8 cellular contexts compared by ENCODE assay signal in genomic region chr1:88973520-88974137, GRCh38. TPM values are rescaled to one million over a fixed set of nuclear protein-coding genes. Genes with fewer than 3 reads are reported as not detected.
DNase-seq lines count a peak whose midpoint lies in the region; ATAC-seq, FAIRE-seq and TF ChIP-seq lines count a peak whose summit lies in the region.

No MANE protein-coding gene starts in this region.

- WGBS in HepG2 (ENCODE audit: low lambda C conversion rate) = 33% methylated on average over 2 of the region's 2 CpGs

- H4K20me1 ChIP-seq in astrocyte (ENCODE audit: insufficient read depth, low read length) (peaks cover 18% of the 10 kb centered on the region), HepG2 (ENCODE audit: insufficient read depth, low read length) (peaks cover 4% of the 10 kb centered on the region; the same call in 1 of the 2 replicates)

- no peak overlapping the region for H3K4me3 ChIP-seq in astrocyte (ENCODE audit: insufficient read depth, low read depth, low read length)
- H3K4me3 ChIP-seq in HepG2 (replicated peaks in 1 of 3; ENCODE audit: insufficient read depth in 1 of 3, low read depth in 2 of 3, low read length in 3 of 3) = no peak overlapping the region

- no TSS peak for BruUV-seq in HepG2 (replicated peaks; lab: Mats Ljungman, UMichigan)

- no peaks in the 10 kb centered on the region for H3K27me3 Mint-ChIP-seq in activated CD8-positive, alpha-beta memory T cell treated with anti-CD3 and anti-CD28 coated beads, Interleukin-2, amount 10 ng/mL, durations not matched to agents 7 days and 5 days
- no peaks in the 10 kb centered on the region for H3K27me3 Mint-ChIP-seq in astrocyte (ENCODE audit: low read depth, unreplicated experiment)

- peaks cover 45% of the 10 kb centered on the region for H3K36me3 Mint-ChIP-seq in activated CD8-positive, alpha-beta memory T cell treated with anti-CD3 and anti-CD28 coated beads, Interleukin-2, amount 10 ng/mL, durations not matched to agents 7 days and 5 days
- peaks cover 4% of the 10 kb centered on the region for H3K36me3 Mint-ChIP-seq in astrocyte (ENCODE audit: low read depth, unreplicated experiment)

- no peak for TF ChIP-seq RAD21 in HepG2 (CRISPR knock-in tag; IDR thresholded peaks at IDR 0.05)

- H3K27ac ChIP-seq in astrocyte (ENCODE audit: low read depth, low read length) (no peak overlapping the region), HepG2 (ENCODE audit: extremely low read length, insufficient read depth, low read length) (no peak overlapping the region)

- TF ChIP-seq CTCF in astrocyte (IDR thresholded peaks at IDR 0.05; ENCODE audit: insufficient read depth, low read depth, low read length) (peak; percentile 68), HepG2 (CRISPR knock-in tag; IDR thresholded peaks at IDR 0.05) (peak; percentile 45)

- H3K9me3 ChIP-seq in astrocyte (ENCODE audit: insufficient read depth, low read depth, low read length) = no peaks in the 10 kb centered on the region
- H3K9me3 ChIP-seq in HepG2 (ENCODE audit: low read length) = no peaks in the 10 kb centered on the region

- H3K4me3 Mint-ChIP-seq in activated CD8-positive, alpha-beta memory T cell treated with anti-CD3 and anti-CD28 coated beads, Interleukin-2, amount 10 ng/mL, durations not matched to agents 7 days and 5 days = no peak overlapping the region
- H3K4me3 Mint-ChIP-seq in astrocyte (ENCODE audit: unreplicated experiment) = no peak overlapping the region

- in situ Hi-C loops in HepG2 (cut with HindIII; ENCODE audit: extremely low pct_ligation_motif_present, low pct_unique_long_range_greater_than_20kb) = no loop called here

- H3K9me3 Mint-ChIP-seq in activated CD8-positive, alpha-beta memory T cell treated with anti-CD3 and anti-CD28 coated beads, Interleukin-2, amount 10 ng/mL, durations not matched to agents 7 days and 5 days (ENCODE audit: low read depth) = peaks cover 4% of the 10 kb centered on the region
- peaks cover 2% of the 10 kb centered on the region for H3K9me3 Mint-ChIP-seq in astrocyte (ENCODE audit: unreplicated experiment)

- H3K4me1 ChIP-seq in astrocyte (ENCODE audit: insufficient read depth, low read length) (no peaks in the 10 kb centered on the region), HepG2 (ENCODE audit: insufficient read depth, low read length) (no peaks in the 10 kb centered on the region)

- H3K27me3 ChIP-seq in astrocyte (ENCODE audit: insufficient read depth, low read length) (no peaks in the 10 kb centered on the region), HepG2 (ENCODE audit: control insufficient read depth in 1 of 2, insufficient read depth in 2 of 2, low read length in 2 of 2) (no peaks in the 10 kb centered on the region)

- DNase-seq in activated CD8-positive, alpha-beta memory T cell treated with anti-CD3 and anti-CD28 coated beads, Interleukin-2, amount 10 ng/mL, durations not matched to agents 7 days and 5 days = no peak
- no peak for DNase-seq in activated CD8-positive, alpha-beta memory T cell treated with anti-CD3 and anti-CD28 coated beads, Interleukin-2, amount 50 U/mL, for 48 hours
- DNase-seq in LoVo (ENCODE audit: low spot score) (peak; percentile 36), astrocyte (ENCODE audit: low read depth) (peak; percentile 15), HepG2 (ENCODE audit: low spot score) (peak; percentile 38), GF-D8 (lab: John Stamatoyannopoulos, UW) (no peak), head of caudate nucleus (no peak)
- no peak for DNase-seq in activated effector memory CD4-positive, alpha-beta T cell treated with Interleukin-2 at 50 U/mL for 16 hours

- no peak for TF ChIP-seq EP300 in HepG2 (IDR thresholded peaks at IDR 0.05; ENCODE audit: low read depth in 2 of 2, low read length in 2 of 2)
- TF ChIP-seq EP300 in HepG2 (CRISPR knock-in tag; IDR thresholded peaks at IDR 0.05; ENCODE audit: borderline replicate concordance) = no peak

- H3K4me2 ChIP-seq in astrocyte (ENCODE audit: low read length) (no peak overlapping the region), HepG2 (ENCODE audit: low read depth, low read length) (no peak overlapping the region)

- H3K36me3 ChIP-seq in astrocyte (ENCODE audit: insufficient read depth, low read length) = no peaks in the 10 kb centered on the region
- peaks cover 0 to 11% of the 10 kb centered on the region in 2 experiments; a peak in 4 of 5 replicates for H3K36me3 ChIP-seq in HepG2 (replicated peaks in 1 of 2; ENCODE audit: control insufficient read depth in 1 of 2, insufficient read depth in 2 of 2, low read length in 2 of 2)

- H3K27ac Mint-ChIP-seq in activated CD8-positive, alpha-beta memory T cell treated with anti-CD3 and anti-CD28 coated beads, Interleukin-2, amount 10 ng/mL, durations not matched to agents 7 days and 5 days = peak overlapping the region; percentile 4
- no peak overlapping the region for H3K27ac Mint-ChIP-seq in astrocyte (ENCODE audit: unreplicated experiment)

- H3K79me2 ChIP-seq in astrocyte (ENCODE audit: insufficient read depth, low read length) = peaks cover 7% of the 10 kb centered on the region
- H3K79me2 ChIP-seq in HepG2 (ENCODE audit: insufficient read depth, low read length) = peaks cover 6% of the 10 kb centered on the region

- CTCF ChIA-PET in activated CD8-positive, alpha-beta memory T cell treated with anti-CD3 and anti-CD28 coated beads, Interleukin-2, amount 10 ng/mL, durations not matched to agents 7 days and 5 days (lab: Charles Lee) = interaction anchor here (0.7 to 2.6 kb wide), 16 partner anchors 8 to 491 kb away, joined by 3 to 22 read pairs (median 3); partner anchors contain the start of gene GBP3
- CTCF ChIA-PET in HepG2 (lab: Yijun Ruan, JAX; ENCODE audit: low intra/inter-chr PET ratio, low total read pairs) = interaction anchor here (1.1 to 1.2 kb wide), 3 partner anchors 25 to 482 kb away, joined by 3 to 5 read pairs (median 3); no protein-coding TSS in a partner anchor

- intact Hi-C loops in HepG2 (cut with micrococcal nuclease; ENCODE audit: unreplicated experiment) (no loop called here), head of caudate nucleus (cut with DNase I) (no loop called here)

- TF ChIP-seq POLR2A in HepG2 (IDR thresholded peaks at IDR 0.05; ENCODE audit: insufficient read depth in 1 of 2, low read depth in 2 of 2, low read length in 2 of 2) = no peak

- FAIRE-seq in astrocyte (lab: Jason Lieb, UNC) = peak; percentile 60
- peak; percentile 64 for FAIRE-seq in HepG2 (lab: Jason Lieb, UNC)

- peak; percentile 68 for ATAC-seq in activated CD8-positive, alpha-beta memory T cell treated with anti-CD3 and anti-CD28 coated beads, Interleukin-2, amount 10 ng/mL, durations not matched to agents 7 days and 5 days
- ATAC-seq in HepG2 = peak; percentile 43

- peaks cover 39% of the 10 kb centered on the region for H3K4me1 Mint-ChIP-seq in activated CD8-positive, alpha-beta memory T cell treated with anti-CD3 and anti-CD28 coated beads, Interleukin-2, amount 10 ng/mL, durations not matched to agents 7 days and 5 days
- peaks cover 4% of the 10 kb centered on the region for H3K4me1 Mint-ChIP-seq in astrocyte (ENCODE audit: low read depth, unreplicated experiment)

- no peak overlapping the region for H2AFZ ChIP-seq in astrocyte (ENCODE audit: low read depth, low read length)
- H2AFZ ChIP-seq in HepG2 (ENCODE audit: low read length) = no peak overlapping the region

- H3K9ac ChIP-seq in astrocyte (ENCODE audit: low read length) = no peak overlapping the region
- H3K9ac ChIP-seq in HepG2 (ENCODE audit: insufficient read depth, low read depth, low read length) = no peak overlapping the region

- POLR2A ChIA-PET in HepG2 (lab: Yijun Ruan, JAX) = no interaction called here

RNA-seq across cellular contexts. Expression of gene KYAT3, which starts 18.8 kb away (rescaled TPM):
- 10 to 100 TPM; 38.5 to 49.8 TPM for total RNA-seq in activated CD8-positive, alpha-beta memory T cell treated with anti-CD3 and anti-CD28 coated beads, Interleukin-2, amount 10 ng/mL, durations not matched to agents 7 days and 5 days
- 21.0 and 21.3 TPM in 2 replicates for total RNA-seq in astrocyte
- total RNA-seq in HepG2 (2016; rRNA removed; fragmentation: Illumina TruSeq; extraction: Trizol) = 31.8 and 49.5 TPM in 2 replicates
- total RNA-seq in HepG2 (2016; cell fraction: cytosol; rRNA removed; fragmentation: Illumina TruSeq; extraction: Trizol; ENCODE audit: low read depth) = 7.7 and 9.1 TPM in 2 replicates
- 29.0 and 50.3 TPM in 2 replicates for total RNA-seq in HepG2 (2016; cell fraction: insoluble cytoplasmic fraction; rRNA removed; fragmentation: Illumina TruSeq; extraction: Trizol)
- total RNA-seq in HepG2 (2016; cell fraction: membrane; rRNA removed; fragmentation: Illumina TruSeq; extraction: Trizol) = 10.1 and 12.6 TPM in 2 replicates
- 22.9 and 26.9 TPM in 2 replicates for total RNA-seq in HepG2 (2016; cell fraction: nucleus; rRNA removed; fragmentation: Illumina TruSeq; extraction: Trizol)
- 12.2 and 17.7 TPM in 2 replicates for polyA plus RNA-seq in HepG2 (2011; rRNA removed)
- 8.2 and 11.6 TPM in 2 replicates for polyA plus RNA-seq in HepG2 (2011; cell fraction: cytosol; rRNA removed)
- 13.6 and 17.0 TPM in 2 replicates for polyA plus RNA-seq in HepG2 (2011; cell fraction: nucleus; rRNA removed)
- 20.5 and 26.3 TPM in 2 replicates for polyA plus RNA-seq in HepG2 (2012)
- 4.2 and 4.6 TPM in 2 replicates for polyA plus RNA-seq in HepG2 (2016; cell fraction: cytosol; fragmentation: Illumina TruSeq; extraction: Trizol; ENCODE audit: low read depth)
- 35.7 and 36.7 TPM in 2 replicates for polyA plus RNA-seq in HepG2 (2016; cell fraction: insoluble cytoplasmic fraction; fragmentation: Illumina TruSeq; extraction: Trizol; ENCODE audit: low read depth)
- polyA plus RNA-seq in HepG2 (2016; cell fraction: membrane; fragmentation: Illumina TruSeq; extraction: Trizol; ENCODE audit: low read depth) = 6.5 and 6.6 TPM in 2 replicates
- 28.9 and 31.3 TPM in 2 replicates for polyA plus RNA-seq in HepG2 (2016; cell fraction: nucleus; fragmentation: Illumina TruSeq; extraction: Trizol; ENCODE audit: insufficient read depth, low read depth)
- 1.3 and 3.0 TPM in 2 replicates for polyA minus RNA-seq in HepG2 (2011; rRNA and poly(A)+ RNA removed; ENCODE audit: low replicate concordance)
- polyA minus RNA-seq in HepG2 (2011; cell fraction: cytosol; rRNA and poly(A)+ RNA removed) = 9.8 and 13.1 TPM in 2 replicates
- 22.7 and 25.5 TPM in 2 replicates for polyA minus RNA-seq in HepG2 (2011; cell fraction: nucleus; rRNA and poly(A)+ RNA removed)

RNA-seq across cellular contexts. Expression of gene RBMXL1, which starts 18.8 kb away (rescaled TPM):
- 10 to 100 TPM; 17.6 to 26.5 TPM for total RNA-seq in activated CD8-positive, alpha-beta memory T cell treated with anti-CD3 and anti-CD28 coated beads, Interleukin-2, amount 10 ng/mL, durations not matched to agents 7 days and 5 days
- total RNA-seq in astrocyte = 10.1 and 10.9 TPM in 2 replicates
- total RNA-seq in HepG2 (2016; rRNA removed; fragmentation: Illumina TruSeq; extraction: Trizol) = 15.0 and 19.1 TPM in 2 replicates
- 1.3 TPM in 2 replicates for total RNA-seq in HepG2 (2016; cell fraction: cytosol; rRNA removed; fragmentation: Illumina TruSeq; extraction: Trizol; ENCODE audit: low read depth)
- total RNA-seq in HepG2 (2016; cell fraction: insoluble cytoplasmic fraction; rRNA removed; fragmentation: Illumina TruSeq; extraction: Trizol) = 13.4 and 18.0 TPM in 2 replicates
- 5.1 and 6.0 TPM in 2 replicates for total RNA-seq in HepG2 (2016; cell fraction: membrane; rRNA removed; fragmentation: Illumina TruSeq; extraction: Trizol)
- 14.1 and 14.6 TPM in 2 replicates for total RNA-seq in HepG2 (2016; cell fraction: nucleus; rRNA removed; fragmentation: Illumina TruSeq; extraction: Trizol)
- 2.2 and 3.0 TPM in 2 replicates for polyA plus RNA-seq in HepG2 (2011; rRNA removed)
- polyA plus RNA-seq in HepG2 (2011; cell fraction: cytosol; rRNA removed) = 1.6 and 2.0 TPM in 2 replicates
- polyA plus RNA-seq in HepG2 (2011; cell fraction: nucleus; rRNA removed) = 2.6 and 3.1 TPM in 2 replicates
- polyA plus RNA-seq in HepG2 (2012) = 3.9 and 4.1 TPM in 2 replicates
- 0.86 and 1.0 TPM in 2 replicates for polyA plus RNA-seq in HepG2 (2016; cell fraction: cytosol; fragmentation: Illumina TruSeq; extraction: Trizol; ENCODE audit: low read depth)
- 12.0 and 12.6 TPM in 2 replicates for polyA plus RNA-seq in HepG2 (2016; cell fraction: insoluble cytoplasmic fraction; fragmentation: Illumina TruSeq; extraction: Trizol; ENCODE audit: low read depth)
- 2.5 and 2.8 TPM in 2 replicates for polyA plus RNA-seq in HepG2 (2016; cell fraction: membrane; fragmentation: Illumina TruSeq; extraction: Trizol; ENCODE audit: low read depth)
- 11.8 and 12.9 TPM in 2 replicates for polyA plus RNA-seq in HepG2 (2016; cell fraction: nucleus; fragmentation: Illumina TruSeq; extraction: Trizol; ENCODE audit: insufficient read depth, low read depth)
- 3.4 and 6.8 TPM in 2 replicates for polyA minus RNA-seq in HepG2 (2011; rRNA and poly(A)+ RNA removed; ENCODE audit: low replicate concordance)
- 2.7 and 3.1 TPM in 2 replicates for polyA minus RNA-seq in HepG2 (2011; cell fraction: cytosol; rRNA and poly(A)+ RNA removed)
- polyA minus RNA-seq in HepG2 (2011; cell fraction: nucleus; rRNA and poly(A)+ RNA removed) = 19.2 and 19.4 TPM in 2 replicates

RNA-seq across cellular contexts. Expression of gene GBP3, which starts 49.0 kb away (rescaled TPM):
- 10 to 100 TPM; 32.0 to 38.6 TPM for total RNA-seq in activated CD8-positive, alpha-beta memory T cell treated with anti-CD3 and anti-CD28 coated beads, Interleukin-2, amount 10 ng/mL, durations not matched to agents 7 days and 5 days
- 30.3 and 34.9 TPM in 2 replicates for total RNA-seq in astrocyte
- total RNA-seq in HepG2 (2016; rRNA removed; fragmentation: Illumina TruSeq; extraction: Trizol) = 0.32 and 0.46 TPM in 2 replicates
- total RNA-seq in HepG2 (2016; cell fraction: cytosol; rRNA removed; fragmentation: Illumina TruSeq; extraction: Trizol; ENCODE audit: low read depth) = not detected in 2 replicates
- 0.41 and 0.51 TPM in 2 replicates for total RNA-seq in HepG2 (2016; cell fraction: insoluble cytoplasmic fraction; rRNA removed; fragmentation: Illumina TruSeq; extraction: Trizol)
- 0.17 and 0.19 TPM in 2 replicates for total RNA-seq in HepG2 (2016; cell fraction: membrane; rRNA removed; fragmentation: Illumina TruSeq; extraction: Trizol)
- 0.31 and 1.8 TPM in 2 replicates for total RNA-seq in HepG2 (2016; cell fraction: nucleus; rRNA removed; fragmentation: Illumina TruSeq; extraction: Trizol)
- polyA plus RNA-seq in HepG2 (2011; rRNA removed) = 0.16 and 0.56 TPM in 2 replicates
- polyA plus RNA-seq in HepG2 (2011; cell fraction: cytosol; rRNA removed) = 0.25 and 0.36 TPM in 2 replicates
- polyA plus RNA-seq in HepG2 (2011; cell fraction: nucleus; rRNA removed) = 0.23 and 0.42 TPM in 2 replicates
- polyA plus RNA-seq in HepG2 (2012) = 0.48 and 0.56 TPM in 2 replicates
- polyA plus RNA-seq in HepG2 (2016; cell fraction: cytosol; fragmentation: Illumina TruSeq; extraction: Trizol; ENCODE audit: low read depth) = not detected in 2 replicates
- polyA plus RNA-seq in HepG2 (2016; cell fraction: insoluble cytoplasmic fraction; fragmentation: Illumina TruSeq; extraction: Trizol; ENCODE audit: low read depth) = 0.52 and 0.87 TPM in 2 replicates
- not detected in 2 replicates for polyA plus RNA-seq in HepG2 (2016; cell fraction: membrane; fragmentation: Illumina TruSeq; extraction: Trizol; ENCODE audit: low read depth)
- 0.35 TPM in 1 of 2 replicates, not detected in the other for polyA plus RNA-seq in HepG2 (2016; cell fraction: nucleus; fragmentation: Illumina TruSeq; extraction: Trizol; ENCODE audit: insufficient read depth, low read depth)
- polyA minus RNA-seq in HepG2 (2011; rRNA and poly(A)+ RNA removed; ENCODE audit: low replicate concordance) = 12.2 TPM in 1 of 2 replicates, not detected in the other
- polyA minus RNA-seq in HepG2 (2011; cell fraction: cytosol; rRNA and poly(A)+ RNA removed) = 0.79 and 0.97 TPM in 2 replicates
- 0.37 and 0.64 TPM in 2 replicates for polyA minus RNA-seq in HepG2 (2011; cell fraction: nucleus; rRNA and poly(A)+ RNA removed)

Comparison
In these comparisons a context has a peak if more than half of its experiments do, and no peak if none do; other contexts are left out.
1. DNase-seq: peak in LoVo (single experiment), astrocyte (single experiment) and HepG2 (single experiment); none in activated CD8-positive, alpha-beta memory T cell treated with anti-CD3 and anti-CD28 coated beads, Interleukin-2, amount 10 ng/mL, durations not matched to agents 7 days and 5 days (single experiment), activated CD8-positive, alpha-beta memory T cell treated with anti-CD3 and anti-CD28 coated beads, Interleukin-2, amount 50 U/mL, for 48 hours (single experiment), GF-D8 (single experiment), head of caudate nucleus (0 of 42) and activated effector memory CD4-positive, alpha-beta T cell treated with Interleukin-2 at 50 U/mL for 16 hours (single experiment).
2. RNA of gene GBP3, which starts 49.0 kb away (total RNA-seq): 32.0 to 38.6 TPM in activated CD8-positive, alpha-beta memory T cell treated with anti-CD3 and anti-CD28 coated beads, Interleukin-2, amount 10 ng/mL, durations not matched to agents 7 days and 5 days and 30.3 to 34.9 TPM in astrocyte; 0.17 to 1.8 TPM in HepG2; every median in the first group is over 10 times any median in the second.